In the genomic region with DNA sequence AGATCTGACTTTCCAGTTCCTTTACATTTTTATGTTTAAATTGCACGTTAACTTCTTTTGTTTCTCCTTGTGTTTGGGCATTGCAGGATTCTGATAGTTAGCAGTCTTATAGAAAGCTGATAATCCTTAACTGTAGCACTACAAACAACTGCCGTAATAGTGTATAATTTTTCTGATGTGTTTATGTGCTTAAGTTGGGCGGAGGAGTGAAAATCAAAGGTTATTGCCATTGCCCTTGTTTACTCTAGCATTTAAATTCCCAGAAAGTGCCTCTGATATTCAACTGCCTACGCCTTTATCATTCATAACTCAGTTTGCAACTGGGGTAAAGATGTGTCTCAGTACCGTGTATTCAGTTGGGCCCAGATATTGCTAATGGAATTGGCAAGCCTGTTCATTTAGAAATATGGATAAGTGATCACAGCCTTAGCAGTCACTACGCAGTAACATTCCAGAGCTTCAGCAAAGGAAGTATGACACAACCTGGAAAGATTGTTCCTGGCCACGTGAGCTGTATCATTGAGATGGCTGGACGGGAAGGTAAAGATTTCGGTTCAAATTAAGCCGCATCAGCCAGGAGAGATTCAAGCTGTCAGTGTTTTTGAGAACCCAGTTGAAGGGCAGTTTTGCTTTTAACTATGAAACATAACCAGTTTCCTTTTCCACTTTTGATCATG, we compare ENCODE assay signal across 14 cellular contexts. TPM values are rescaled to one million over a fixed set of nuclear protein-coding genes. Genes with fewer than 3 reads are reported as not detected.
DNase-seq lines count a peak whose midpoint lies in the region; ATAC-seq, FAIRE-seq and TF ChIP-seq lines count a peak whose summit lies in the region.
"Had no signal": no experiment of that assay in that cellular context is flagged by ENCODE, and none has a peak within 500 bp of the region (broad histone marks: within the 10 kb centered on the region; RNA-seq: fewer than 3 reads in every experiment).

No MANE protein-coding gene starts in this region.

- H3K27me3 Mint-ChIP-seq in astrocyte (ENCODE audit: low read depth, unreplicated experiment) = no peaks in the 10 kb centered on the region
- H3K27me3 Mint-ChIP-seq: CD4-positive, alpha-beta memory T cell had no signal

- no peaks in the 10 kb centered on the region for H3K9me3 Mint-ChIP-seq in astrocyte (ENCODE audit: unreplicated experiment)
- H3K9me3 Mint-ChIP-seq: CD4-positive, alpha-beta memory T cell had no signal

- peaks cover 72% of the 10 kb centered on the region for H3K4me1 Mint-ChIP-seq in astrocyte (ENCODE audit: low read depth, unreplicated experiment)

- peak overlapping the region; percentile 82 for H3K27ac Mint-ChIP-seq in astrocyte (ENCODE audit: unreplicated experiment)
- H3K27ac Mint-ChIP-seq: CD4-positive, alpha-beta memory T cell had no signal

- no peak for ATAC-seq in HG03039 (IDR thresholded peaks at IDR 0.05; ENCODE audit: unreplicated experiment)

- H3K4me3 Mint-ChIP-seq in astrocyte (ENCODE audit: unreplicated experiment) = no peak overlapping the region
- H3K4me3 Mint-ChIP-seq: CD4-positive, alpha-beta memory T cell had no signal

- H3K36me3 Mint-ChIP-seq in astrocyte (ENCODE audit: low read depth, unreplicated experiment) = peaks cover 29% of the 10 kb centered on the region

- no peaks in the 10 kb centered on the region for H3K27me3 ChIP-seq in astrocyte (ENCODE audit: insufficient read depth, low read length)

- no peak for FAIRE-seq in astrocyte (lab: Jason Lieb, UNC)

- H3K4me2 ChIP-seq in astrocyte (ENCODE audit: low read length) = peak overlapping the region; percentile 68

- H2AFZ ChIP-seq in astrocyte (ENCODE audit: low read depth, low read length) = no peak overlapping the region
- H2AFZ ChIP-seq: parathyroid adenoma had no signal

- H4K20me1 ChIP-seq in astrocyte (ENCODE audit: insufficient read depth, low read length) = peaks cover 9% of the 10 kb centered on the region

- H3K9me3 ChIP-seq in astrocyte (ENCODE audit: insufficient read depth, low read depth, low read length) = no peaks in the 10 kb centered on the region

- peaks cover 52% of the 10 kb centered on the region for H3K4me1 ChIP-seq in astrocyte (ENCODE audit: insufficient read depth, low read length)
- H3K4me1 ChIP-seq: parathyroid adenoma had no signal

- peaks cover 30% of the 10 kb centered on the region for H3K79me2 ChIP-seq in astrocyte (ENCODE audit: insufficient read depth, low read length)
- H3K79me2 ChIP-seq: parathyroid adenoma had no signal

- TF ChIP-seq CTCF in astrocyte (IDR thresholded peaks at IDR 0.05; ENCODE audit: insufficient read depth, low read depth, low read length) = no peak
- TF ChIP-seq CTCF in fibroblast of villous mesenchyme (IDR thresholded peaks at IDR 0.05; ENCODE audit: insufficient read depth, low read depth, low read length) = no peak
- no peak for TF ChIP-seq CTCF in retinal pigment epithelial cell (conservative IDR thresholded peaks at IDR 0.05; ENCODE audit: low read depth, low read length)

- H3K4me3 ChIP-seq in astrocyte (ENCODE audit: insufficient read depth, low read depth, low read length) = no peak overlapping the region
- H3K4me3 ChIP-seq in fibroblast of villous mesenchyme (ENCODE audit: low read depth, low read length) = no peak overlapping the region
- H3K4me3 ChIP-seq in retinal pigment epithelial cell (ENCODE audit: low read length) = no peak overlapping the region

- H3K36me3 ChIP-seq in astrocyte (ENCODE audit: insufficient read depth, low read length) = peaks cover 22% of the 10 kb centered on the region

- DNase-seq in HCEC 1CT (peak; percentile 56), astrocyte (ENCODE audit: low read depth) (peak; percentile 86), fibroblast of villous mesenchyme (ENCODE audit: low read depth) (peak; percentile 52), retinal pigment epithelial cell (ENCODE audit: low read depth) (peak; percentile 25), SHP77 (lab: John Stamatoyannopoulos, UW) (no peak), mesenteric fat pad (ENCODE audit: low spot score) (no peak)
- no peak for DNase-seq in stimulated activated naive CD4-positive, alpha-beta T cell (lab: John Stamatoyannopoulos, UW)
- DNase-seq: activated CD4-positive, CD25-positive, alpha-beta regulatory T cell; CD4-positive, alpha-beta memory T cell; NCI-H1092; NCI-H510A treated with DMSO at 0.1 percent for 48 hours; stimulated activated CD4-positive, alpha-beta T cell treated with anti-CD3 and anti-CD28 coated beads, Interleukin-4, amount 100 ng/mL, for 1 hour had no signal

- H3K9ac ChIP-seq in astrocyte (ENCODE audit: low read length) = peak overlapping the region; percentile 50
- H3K9ac ChIP-seq: parathyroid adenoma had no signal

- H3K27ac ChIP-seq in astrocyte (ENCODE audit: low read depth, low read length) = peak overlapping the region; percentile 77
- H3K27ac ChIP-seq: parathyroid adenoma had no signal

RNA-seq across cellular contexts. Expression of gene LRRTM2, which starts 28.1 kb away (rescaled TPM):
- total RNA-seq in astrocyte = 0.54 and 0.70 TPM in 2 replicates
- under 0.01 and 0.32 TPM in 2 replicates for total RNA-seq in fibroblast of villous mesenchyme
- total RNA-seq in mesenteric fat pad = 1.3 TPM
- total RNA-seq: CD4-positive, alpha-beta memory T cell had no signal

Comparison
In these comparisons a context has a peak if more than half of its experiments do, and no peak if none do; other contexts are left out.
1. DNase-seq: peak in HCEC 1CT (single experiment), astrocyte (single experiment), fibroblast of villous mesenchyme (single experiment) and retinal pigment epithelial cell (single experiment); none in stimulated activated naive CD4-positive, alpha-beta T cell (0 of 6), SHP77 (0 of 2) and mesenteric fat pad (single experiment).